12 cellular contexts compared by ENCODE assay signal in the genomic region with DNA sequence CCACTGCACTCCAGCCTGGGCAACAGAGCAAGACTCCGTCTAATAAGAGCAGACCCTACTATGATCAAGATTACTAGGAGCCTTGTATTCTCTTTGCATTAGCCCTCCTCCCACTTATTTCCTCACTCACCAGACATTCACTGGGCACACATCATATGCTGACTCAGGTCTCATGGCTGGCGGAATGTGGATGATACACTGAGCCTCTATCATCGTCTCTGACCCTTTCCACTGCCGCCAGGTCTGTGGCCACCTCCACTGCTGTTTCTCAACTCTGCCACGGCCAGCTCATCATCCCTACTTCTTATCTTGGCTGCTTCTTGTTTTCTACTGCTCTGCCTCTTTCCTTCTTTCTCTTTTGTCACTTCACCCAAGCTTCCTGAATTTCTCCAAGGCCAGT.
DNase-seq lines count a peak whose midpoint lies in the region; ATAC-seq and TF ChIP-seq lines count a peak whose summit lies in the region.
"Had no signal": no experiment of that assay in that cellular context is flagged by ENCODE, and none has a peak within 500 bp of the region (broad histone marks: within the 10 kb centered on the region; RNA-seq: fewer than 3 reads in every experiment).

No MANE protein-coding gene starts in this region.

- POLR2A ChIA-PET in activated CD8-positive, alpha-beta T cell treated with anti-CD3 and anti-CD28 coated beads, Interleukin-2, amount 10 ng/mL, durations not matched to agents 7 days and 5 days (lab: Charles Lee): no interaction called here

- H3K4me1 Mint-ChIP-seq in H9: no peaks in the 10 kb centered on the region
- H3K4me1 Mint-ChIP-seq in activated CD8-positive, alpha-beta T cell treated with anti-CD3 and anti-CD28 coated beads, Interleukin-2, amount 10 ng/mL, durations not matched to agents 7 days and 5 days (ENCODE audit: low read depth): peaks cover 56% of the 10 kb centered on the region

- H3K79me1 ChIP-seq in H9 (ENCODE audit: insufficient read depth, low read depth, low read length, poor library complexity, severe bottlenecking): no peaks in the 10 kb centered on the region

- peak; percentile 52 for DNase-seq in A172 (ENCODE audit: low spot score)
- no peak for DNase-seq in H9
- no peak for DNase-seq in activated CD8-positive, alpha-beta T cell treated with anti-CD3 and anti-CD28 coated beads, Interleukin-2, amount 10 ng/mL, durations not matched to agents 7 days and 5 days
- peak; percentile 86 for DNase-seq in iris pigment epithelial cell (ENCODE audit: low read depth)
- DNase-seq in NCI-H1436 (lab: John Stamatoyannopoulos, UW): no peak
- no peak for DNase-seq in NCI-H1105 (lab: John Stamatoyannopoulos, UW)
- no peak for DNase-seq in dedifferentiated amniotic fluid mesenchymal stem cell (ENCODE audit: extremely low spot score)
- DNase-seq: KBM-7 had no signal

- H3K9me3 Mint-ChIP-seq in H9: no peaks in the 10 kb centered on the region
- no peaks in the 10 kb centered on the region for H3K9me3 Mint-ChIP-seq in activated CD8-positive, alpha-beta T cell treated with anti-CD3 and anti-CD28 coated beads, Interleukin-2, amount 10 ng/mL, durations not matched to agents 7 days and 5 days (ENCODE audit: insufficient read depth)

- no peaks in the 10 kb centered on the region for H3K23me2 ChIP-seq in H9 (ENCODE audit: insufficient read length, low read depth, low read length, poor library complexity, severe bottlenecking)

- H3K23ac ChIP-seq in H9 (ENCODE audit: insufficient read length, low read depth, low read length): no peak overlapping the region

- no peak overlapping the region for H3K14ac ChIP-seq in H9 (ENCODE audit: insufficient read depth, low read length)

- H3K9me3 ChIP-seq in H9 (ENCODE audit: control insufficient read depth, low read depth, low read length): no peaks in the 10 kb centered on the region
- H3K9me3 ChIP-seq: vagina had no signal

- no peak overlapping the region for H2BK15ac ChIP-seq in H9 (ENCODE audit: low read depth, low read length)

- no peaks in the 10 kb centered on the region for H3K36me3 Mint-ChIP-seq in H9 (ENCODE audit: insufficient read depth in 1 of 3, low read depth in 3 of 3)
- H3K36me3 Mint-ChIP-seq in activated CD8-positive, alpha-beta T cell treated with anti-CD3 and anti-CD28 coated beads, Interleukin-2, amount 10 ng/mL, durations not matched to agents 7 days and 5 days (ENCODE audit: low read depth): peaks cover 17% of the 10 kb centered on the region

- H2BK20ac ChIP-seq in H9 (ENCODE audit: low read depth, low read length, poor library complexity, severe bottlenecking): no peak overlapping the region

- WGBS in H9 (ENCODE audit: extremely low coverage, insufficient read length, low lambda C conversion rate): no CpG with 5 or more reads among the region's 5 CpGs

- no peaks in the 10 kb centered on the region for H3K79me2 ChIP-seq in H9 (ENCODE audit: insufficient read depth, low read length)

- no peak overlapping the region for H3K4me2 ChIP-seq in H9 (ENCODE audit: insufficient read depth, insufficient read length, low read length)

- H4K20me1 ChIP-seq in H9 (ENCODE audit: control insufficient read depth, insufficient read depth, insufficient read length): no peaks in the 10 kb centered on the region

- CTCF ChIA-PET in activated CD8-positive, alpha-beta T cell treated with anti-CD3 and anti-CD28 coated beads, Interleukin-2, amount 10 ng/mL, durations not matched to agents 7 days and 5 days (lab: Charles Lee): interaction anchor here (1.5 to 1.6 kb wide), 2 partner anchors 9 to 63 kb away, joined by 4 to 6 read pairs; no protein-coding TSS in a partner anchor

- peak overlapping the region in 1 of 3 experiments; percentile 0; a peak in 1 of 7 replicates for H3K27ac Mint-ChIP-seq in H9
- H3K27ac Mint-ChIP-seq in activated CD8-positive, alpha-beta T cell treated with anti-CD3 and anti-CD28 coated beads, Interleukin-2, amount 10 ng/mL, durations not matched to agents 7 days and 5 days: peak overlapping the region; percentile 22

- no peaks in the 10 kb centered on the region; the same call in 1 of the 2 replicates for H3K27me3 Mint-ChIP-seq in H9 (ENCODE audit: low read depth)
- H3K27me3 Mint-ChIP-seq in activated CD8-positive, alpha-beta T cell treated with anti-CD3 and anti-CD28 coated beads, Interleukin-2, amount 10 ng/mL, durations not matched to agents 7 days and 5 days (ENCODE audit: low read depth): no peaks in the 10 kb centered on the region

- no peak overlapping the region for H3K4me3 Mint-ChIP-seq in H9
- H3K4me3 Mint-ChIP-seq in activated CD8-positive, alpha-beta T cell treated with anti-CD3 and anti-CD28 coated beads, Interleukin-2, amount 10 ng/mL, durations not matched to agents 7 days and 5 days: no peak overlapping the region

- no peak overlapping the region for H2BK5ac ChIP-seq in H9 (ENCODE audit: insufficient read length, low read length)

- H2BK12ac ChIP-seq in H9 (ENCODE audit: insufficient read length, low read depth, low read length): no peak overlapping the region

- no peak overlapping the region for H2AFZ ChIP-seq in H9 (ENCODE audit: low read length)
- H2AFZ ChIP-seq: parathyroid adenoma had no signal

- no peak overlapping the region for H3K27ac ChIP-seq in H9 (ENCODE audit: insufficient read length, low read depth, low read length)
- H3K27ac ChIP-seq: C4-2B, parathyroid adenoma, vagina had no signal

- no peak for ATAC-seq in activated CD8-positive, alpha-beta T cell treated with anti-CD3 and anti-CD28 coated beads, Interleukin-2, amount 10 ng/mL, durations not matched to agents 7 days and 5 days
- no peak for ATAC-seq in HG03139 (IDR thresholded peaks at IDR 0.05; ENCODE audit: unreplicated experiment)

- H4K8ac ChIP-seq in H9 (replicated peaks; ENCODE audit: insufficient read length, low read depth, low read length): no peak overlapping the region

- H2BK120ac ChIP-seq in H9 (ENCODE audit: low read depth, low read length, poor library complexity, severe bottlenecking): no peak overlapping the region

- no peak overlapping the region for H3K9ac ChIP-seq in H9 (ENCODE audit: extremely low read depth, insufficient read length, low read length)
- H3K9ac ChIP-seq: parathyroid adenoma had no signal

- no peaks in the 10 kb centered on the region for H3K27me3 ChIP-seq in H9 (ENCODE audit: insufficient read depth, low read length)
- H3K27me3 ChIP-seq: vagina had no signal

- no peak overlapping the region for H3K56ac ChIP-seq in H9 (ENCODE audit: insufficient read length, low read depth, low read length)

- H4K91ac ChIP-seq in H9 (ENCODE audit: insufficient read length, low read depth, low read length): no peak overlapping the region

- H2AK5ac ChIP-seq in H9 (ENCODE audit: insufficient read length, low read length): no peak overlapping the region

- H3T11ph ChIP-seq in H9 (ENCODE audit: low read length): no peak overlapping the region

- peak overlapping the region; percentile 79 for H4K5ac ChIP-seq in H9 (ENCODE audit: insufficient read length, low read depth, low read length)

- no peaks in the 10 kb centered on the region; the same call in 1 of the 2 replicates for H3K4me1 ChIP-seq in H9 (ENCODE audit: insufficient read depth, low read length)
- H3K4me1 ChIP-seq: parathyroid adenoma had no signal

- no peak overlapping the region for H3K18ac ChIP-seq in H9 (ENCODE audit: insufficient read length, low read depth, low read length)

- TF ChIP-seq CTCF in H9 (conservative IDR thresholded peaks at IDR 0.05): no peak

- H3K4ac ChIP-seq in H9 (ENCODE audit: low read depth, low read length): no peak overlapping the region

Comparison
In these comparisons a context has a peak if more than half of its experiments do, and no peak if none do; other contexts are left out.
1. DNase-seq: peak in A172 (single experiment) and iris pigment epithelial cell (single experiment); none in H9 (single experiment), activated CD8-positive, alpha-beta T cell treated with anti-CD3 and anti-CD28 coated beads, Interleukin-2, amount 10 ng/mL, durations not matched to agents 7 days and 5 days (single experiment), NCI-H1436 (single experiment), NCI-H1105 (single experiment) and dedifferentiated amniotic fluid mesenchymal stem cell (single experiment).